Comparison of ENCODE assay signal across 2 cellular contexts in the genomic region with DNA sequence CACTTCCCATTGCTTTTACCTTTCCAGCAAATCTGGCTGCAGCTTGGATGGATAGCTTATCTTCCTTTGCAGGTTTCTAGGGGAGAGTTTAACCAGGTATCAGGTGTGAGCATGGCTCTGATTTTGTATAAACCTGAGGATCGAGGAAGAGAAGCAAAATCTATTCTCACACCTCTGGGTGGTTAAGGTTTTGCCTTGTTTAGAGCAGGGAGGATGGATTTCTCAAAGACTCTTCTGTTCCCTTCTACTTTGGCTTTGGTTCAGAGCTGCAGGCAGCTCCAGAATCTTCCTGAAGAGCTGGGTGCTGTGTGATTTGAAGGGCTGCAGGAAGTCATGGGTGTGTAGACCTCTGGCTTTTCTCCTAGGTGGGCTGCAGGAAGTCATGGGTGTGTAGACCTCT.
TF ChIP-seq lines count a peak whose summit lies in the region.

No MANE protein-coding gene starts in this region.

TF ChIP-seq in H1, 55 proteins besides CTCF, POLR2A, EP300 and RAD21:
- TF ChIP-seq RFX5 (IDR thresholded peaks at IDR 0.05; ENCODE audit: borderline replicate concordance, low read depth, low read length) (no peak), CHD2 (IDR thresholded peaks at IDR 0.05; ENCODE audit: low read length) (no peak), GTF2F1 (IDR thresholded peaks at IDR 0.05; ENCODE audit: borderline replicate concordance, low read depth, low read length) (no peak), TBP (IDR thresholded peaks at IDR 0.05; ENCODE audit: low read depth, low read length) (no peak), BACH1 (IDR thresholded peaks at IDR 0.05; ENCODE audit: low read length) (no peak), JUND (IDR thresholded peaks at IDR 0.05; ENCODE audit: low read length) (no peak), BCL11A (IDR thresholded peaks at IDR 0.05; ENCODE audit: low read depth in 2 of 2, low read length in 2 of 2) (no peak), TAF7 (optimal IDR thresholded peaks at IDR 0.05; ENCODE audit: borderline replicate concordance, low read depth, low read length) (no peak), CBX5 (IDR thresholded peaks at IDR 0.05; ENCODE audit: low read depth, low read length) (no peak), RBBP5 (IDR thresholded peaks at IDR 0.05; ENCODE audit: borderline replicate concordance, low read depth, low read length) (no peak)

TF ChIP-seq in neural cell, 6 proteins besides CTCF, POLR2A, EP300 and RAD21:
- TF ChIP-seq POLR2AphosphoS5 (IDR thresholded peaks at IDR 0.05) (no peak), SMC3 (conservative IDR thresholded peaks at IDR 0.05; ENCODE audit: poor library complexity) (no peak), MXI1 (conservative IDR thresholded peaks at IDR 0.05; ENCODE audit: poor library complexity, severe bottlenecking) (no peak), TAF1 (IDR thresholded peaks at IDR 0.05; ENCODE audit: low read depth) (no peak), EZH2 (IDR thresholded peaks at IDR 0.05; ENCODE audit: borderline replicate concordance, insufficient read depth, low read length, poor library complexity, severe bottlenecking) (no peak)
- TF ChIP-seq, protein P1, sequence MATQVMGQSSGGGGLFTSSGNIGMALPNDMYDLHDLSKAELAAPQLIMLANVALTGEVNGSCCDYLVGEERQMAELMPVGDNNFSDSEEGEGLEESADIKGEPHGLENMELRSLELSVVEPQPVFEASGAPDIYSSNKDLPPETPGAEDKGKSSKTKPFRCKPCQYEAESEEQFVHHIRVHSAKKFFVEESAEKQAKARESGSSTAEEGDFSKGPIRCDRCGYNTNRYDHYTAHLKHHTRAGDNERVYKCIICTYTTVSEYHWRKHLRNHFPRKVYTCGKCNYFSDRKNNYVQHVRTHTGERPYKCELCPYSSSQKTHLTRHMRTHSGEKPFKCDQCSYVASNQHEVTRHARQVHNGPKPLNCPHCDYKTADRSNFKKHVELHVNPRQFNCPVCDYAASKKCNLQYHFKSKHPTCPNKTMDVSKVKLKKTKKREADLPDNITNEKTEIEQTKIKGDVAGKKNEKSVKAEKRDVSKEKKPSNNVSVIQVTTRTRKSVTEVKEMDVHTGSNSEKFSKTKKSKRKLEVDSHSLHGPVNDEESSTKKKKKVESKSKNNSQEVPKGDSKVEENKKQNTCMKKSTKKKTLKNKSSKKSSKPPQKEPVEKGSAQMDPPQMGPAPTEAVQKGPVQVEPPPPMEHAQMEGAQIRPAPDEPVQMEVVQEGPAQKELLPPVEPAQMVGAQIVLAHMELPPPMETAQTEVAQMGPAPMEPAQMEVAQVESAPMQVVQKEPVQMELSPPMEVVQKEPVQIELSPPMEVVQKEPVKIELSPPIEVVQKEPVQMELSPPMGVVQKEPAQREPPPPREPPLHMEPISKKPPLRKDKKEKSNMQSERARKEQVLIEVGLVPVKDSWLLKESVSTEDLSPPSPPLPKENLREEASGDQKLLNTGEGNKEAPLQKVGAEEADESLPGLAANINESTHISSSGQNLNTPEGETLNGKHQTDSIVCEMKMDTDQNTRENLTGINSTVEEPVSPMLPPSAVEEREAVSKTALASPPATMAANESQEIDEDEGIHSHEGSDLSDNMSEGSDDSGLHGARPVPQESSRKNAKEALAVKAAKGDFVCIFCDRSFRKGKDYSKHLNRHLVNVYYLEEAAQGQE (IDR thresholded peaks at IDR 0.05; ENCODE audit: borderline replicate concordance), result no peak
